ENCODE assay signal across 9 cellular contexts in the genomic region with DNA sequence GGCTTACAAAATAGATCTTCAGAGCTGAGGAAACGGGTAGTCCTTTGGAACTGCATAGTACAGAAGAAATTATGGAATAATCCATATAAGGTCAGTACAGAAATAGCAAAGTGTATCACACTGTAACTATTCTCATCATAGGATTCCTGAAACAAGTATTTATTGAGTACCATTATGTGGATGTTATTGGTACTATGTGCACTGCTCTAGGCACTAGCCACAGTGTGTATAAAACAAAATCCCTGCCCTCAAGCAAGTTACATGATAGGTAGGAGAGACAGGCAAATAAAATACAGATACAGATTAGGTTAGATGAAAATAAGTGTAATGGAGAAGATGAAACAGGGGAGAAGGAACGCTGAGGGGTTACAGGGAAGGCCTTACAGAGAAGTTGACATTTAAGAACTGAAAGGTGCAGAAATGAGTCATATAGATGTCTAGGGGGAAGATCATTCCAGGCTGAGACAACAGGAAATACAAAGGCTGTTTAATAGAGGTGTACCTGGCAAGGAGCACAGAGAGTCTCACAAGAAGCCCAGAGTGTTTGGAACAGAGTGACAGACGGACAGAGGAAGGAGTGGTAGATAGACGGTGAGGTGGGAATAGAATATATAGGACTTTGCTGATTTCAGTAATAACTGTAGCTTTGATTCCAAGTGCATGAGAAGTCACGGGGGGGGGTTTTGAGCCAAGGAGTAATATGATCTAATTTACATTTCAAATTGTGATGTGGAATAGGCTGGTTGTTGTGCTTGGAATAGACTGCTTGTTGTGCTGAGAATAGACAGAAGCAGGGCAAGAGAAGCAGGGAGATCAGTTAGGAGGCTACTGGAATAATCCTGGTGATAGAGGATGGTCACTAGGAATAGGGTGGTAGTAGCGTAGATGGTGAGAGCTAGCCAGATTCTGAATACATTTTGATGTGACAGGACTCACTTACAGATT. TPM values are rescaled to one million over a fixed set of nuclear protein-coding genes. Genes with fewer than 3 reads are reported as not detected.
DNase-seq lines count a peak whose midpoint lies in the region; ATAC-seq and TF ChIP-seq lines count a peak whose summit lies in the region.
"Had no signal": no experiment of that assay in that cellular context is flagged by ENCODE, and none has a peak within 500 bp of the region (broad histone marks: within the 10 kb centered on the region; RNA-seq: fewer than 3 reads in every experiment).

No MANE protein-coding gene starts in this region.

- no peak overlapping the region for H4K91ac ChIP-seq in mesenchymal stem cell (ENCODE audit: low read length)

- WGBS in mesenchymal stem cell: 88% methylated on average over 5 of the region's 6 CpGs
- no CpG with 5 or more reads among the region's 6 CpGs for WGBS in mesendoderm (ENCODE audit: extremely low coverage, insufficient coverage, low lambda C conversion rate)

- H3K23ac ChIP-seq in mesenchymal stem cell (ENCODE audit: low read length in 2 of 2) (no peak overlapping the region), mesendoderm (ENCODE audit: low read length) (no peak overlapping the region)

- no peak overlapping the region for H3K9ac ChIP-seq in mesenchymal stem cell (ENCODE audit: low read length)
- no peak overlapping the region for H3K9ac ChIP-seq in mesendoderm (ENCODE audit: low read length)

- H3K18ac ChIP-seq in mesenchymal stem cell (ENCODE audit: low read depth in 1 of 2, low read length in 2 of 2) (peak overlapping the region in 1 of 2 experiments; percentile 48), mesendoderm (ENCODE audit: low read length) (no peak overlapping the region)

- H3K79me1 ChIP-seq in mesenchymal stem cell (replicated peaks; ENCODE audit: low read length, poor library complexity, severe bottlenecking) (peaks cover 4% of the 10 kb centered on the region), mesendoderm (ENCODE audit: low read length) (no peaks in the 10 kb centered on the region)

- H4K8ac ChIP-seq in mesenchymal stem cell (ENCODE audit: low read length) (no peak overlapping the region), mesendoderm (ENCODE audit: low read depth, low read length) (no peak overlapping the region)

- H3K4me3 ChIP-seq in GM12864 (ENCODE audit: low read depth, low read length) (no peak overlapping the region), mesenchymal stem cell (ENCODE audit: insufficient read depth in 1 of 2, low read depth in 1 of 2, low read length in 2 of 2) (no peak overlapping the region), mesendoderm (ENCODE audit: low read length) (no peak overlapping the region)

- H3K56ac ChIP-seq in mesendoderm (ENCODE audit: low read length): no peak overlapping the region

- TF ChIP-seq CTCF in GM12864 (IDR thresholded peaks at IDR 0.05; ENCODE audit: low read depth, low read length, missing control alignments): no peak
- TF ChIP-seq CTCF in VCaP (conservative IDR thresholded peaks at IDR 0.05): no peak

- no peaks in the 10 kb centered on the region for H3K4me1 ChIP-seq in mesenchymal stem cell (ENCODE audit: control insufficient read depth, insufficient read depth, low read depth, low read length)
- no peaks in the 10 kb centered on the region for H3K4me1 ChIP-seq in mesendoderm (ENCODE audit: control insufficient read depth, low read depth, low read length)

- H2BK15ac ChIP-seq in mesenchymal stem cell (ENCODE audit: low read depth, poor library complexity, severe bottlenecking) (no peak overlapping the region), mesendoderm (replicated peaks; ENCODE audit: low read depth) (no peak overlapping the region)

- H2BK12ac ChIP-seq in mesenchymal stem cell (ENCODE audit: low read length in 2 of 2): no peak overlapping the region

- H3K4me2 ChIP-seq in mesenchymal stem cell (ENCODE audit: low read length, poor library complexity, severe bottlenecking): no peak overlapping the region
- H3K4me2 ChIP-seq in mesendoderm (ENCODE audit: low read length): no peak overlapping the region

- H3K27me3 ChIP-seq in mesenchymal stem cell (ENCODE audit: control insufficient read depth in 1 of 2, insufficient read depth in 1 of 2, low read length in 2 of 2) (no peaks in the 10 kb centered on the region), mesendoderm (ENCODE audit: insufficient read depth, low read length, poor library complexity) (no peaks in the 10 kb centered on the region)

- H3K9me3 ChIP-seq in mesenchymal stem cell (ENCODE audit: control insufficient read depth, low read length): no peaks in the 10 kb centered on the region

- no peak overlapping the region for H3K14ac ChIP-seq in mesenchymal stem cell (ENCODE audit: low read length in 2 of 2)

- H2AK5ac ChIP-seq in mesenchymal stem cell (ENCODE audit: low read length, severe bottlenecking): peak overlapping the region; percentile 74
- H2AK5ac ChIP-seq in mesendoderm (ENCODE audit: low read length): no peak overlapping the region

- ATAC-seq in HG02623 (IDR thresholded peaks at IDR 0.05; ENCODE audit: unreplicated experiment) (peak; percentile 61), GM21526 (IDR thresholded peaks at IDR 0.05; ENCODE audit: low FRiP score, unreplicated experiment) (no peak), GM18517 (IDR thresholded peaks at IDR 0.05; ENCODE audit: unreplicated experiment) (no peak)

- H2BK5ac ChIP-seq in mesenchymal stem cell (ENCODE audit: low read depth, low read length, poor library complexity, severe bottlenecking) (no peak overlapping the region), mesendoderm (ENCODE audit: low read length) (no peak overlapping the region)

- H2BK120ac ChIP-seq in mesenchymal stem cell (ENCODE audit: low read depth, low read length) (no peak overlapping the region), mesendoderm (ENCODE audit: low read depth, low read length) (no peak overlapping the region)

- H3K4ac ChIP-seq in mesenchymal stem cell (ENCODE audit: low read depth in 1 of 2, low read length in 2 of 2) (peak overlapping the region in 1 of 2 experiments; percentile 49), mesendoderm (ENCODE audit: low read depth, low read length) (no peak overlapping the region)

- no peak overlapping the region for H2AFZ ChIP-seq in mesenchymal stem cell (ENCODE audit: low read depth, low read length)

- H3K79me2 ChIP-seq in mesendoderm (ENCODE audit: control insufficient read depth, insufficient read depth, low read length): no peaks in the 10 kb centered on the region

- H4K5ac ChIP-seq in mesendoderm (ENCODE audit: low read length): no peak overlapping the region

- peaks cover 0 to 85% of the 10 kb centered on the region in 2 experiments for H3K36me3 ChIP-seq in mesenchymal stem cell (ENCODE audit: control insufficient read depth in 1 of 2, insufficient read depth in 2 of 2, low read depth in 1 of 2, low read length in 2 of 2)
- no peaks in the 10 kb centered on the region for H3K36me3 ChIP-seq in mesendoderm (ENCODE audit: control insufficient read depth, insufficient read depth, low read length)

- H3K27ac ChIP-seq in VCaP (peak overlapping the region; percentile 75), mesenchymal stem cell (ENCODE audit: low read length, poor library complexity, severe bottlenecking) (peak overlapping the region; percentile 88), mesendoderm (ENCODE audit: low read depth, low read length) (no peak overlapping the region)

- DNase-seq in GM12864 (ENCODE audit: low read depth): peak; percentile 30
- DNase-seq in mesenchymal stem cell: peak; percentile 32
- DNase-seq in mesendoderm: no peak
- no peak for DNase-seq in mesenteric fat pad (ENCODE audit: low spot score)
- DNase-seq: activated CD8-positive, alpha-beta memory T cell treated with anti-CD3 and anti-CD28 coated beads, Interleukin-2, amount 50 U/mL, for 48 hours had no signal

RNA-seq across cellular contexts. Expression of a gene that starts 13.7 kb away (rescaled TPM):
- 22.6 TPM for polyA plus RNA-seq in mesenchymal stem cell (2013, experiment 1 of 2)
- polyA plus RNA-seq in mesenchymal stem cell (2013, experiment 2 of 2): 23.1 TPM
- polyA plus RNA-seq in mesendoderm (2013, experiment 1 of 2): 11.9 TPM
- 12.2 TPM for polyA plus RNA-seq in mesendoderm (2013, experiment 2 of 2)
- 54.0 TPM for total RNA-seq in mesenteric fat pad

RNA-seq across cellular contexts. Expression of a gene that starts 41.2 kb away (rescaled TPM):
- 0.35 TPM for polyA plus RNA-seq in mesenchymal stem cell (2013, experiment 1 of 2)
- polyA plus RNA-seq in mesenchymal stem cell (2013, experiment 2 of 2): 0.32 TPM
- polyA plus RNA-seq in mesendoderm (2013, experiment 1 of 2): 0.04 TPM
- polyA plus RNA-seq in mesendoderm (2013, experiment 2 of 2): 0.08 TPM
- total RNA-seq in mesenteric fat pad: 352 TPM

Comparison
In these comparisons a context has a peak if more than half of its experiments do, and no peak if none do; other contexts are left out.
1. DNase-seq: peak in GM12864 (single experiment) and mesenchymal stem cell (single experiment); none in mesendoderm (single experiment) and mesenteric fat pad (single experiment).